10 cellular contexts compared by ENCODE assay signal in the genomic region with DNA sequence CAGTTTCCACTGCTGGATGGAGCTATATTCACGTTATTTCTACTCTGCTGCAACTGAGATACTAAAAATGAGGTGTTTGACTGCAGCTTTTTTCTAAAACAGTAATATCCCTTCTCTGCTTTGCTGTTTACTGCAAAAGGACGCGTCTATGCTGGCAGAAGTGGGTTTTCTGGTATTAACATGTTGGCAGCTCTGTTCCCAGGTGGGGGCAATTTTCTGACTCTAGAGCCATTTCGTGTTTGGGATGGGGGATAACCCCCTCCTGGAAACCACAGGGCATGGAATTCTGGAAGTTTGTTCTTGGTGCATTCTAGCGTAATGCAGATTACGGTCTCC. TPM values are rescaled to one million over a fixed set of nuclear protein-coding genes. Genes with fewer than 3 reads are reported as not detected.
DNase-seq lines count a peak whose midpoint lies in the region; ATAC-seq and TF ChIP-seq lines count a peak whose summit lies in the region.
"Had no signal": no experiment of that assay in that cellular context is flagged by ENCODE, and none has a peak within 500 bp of the region (broad histone marks: within the 10 kb centered on the region; RNA-seq: fewer than 3 reads in every experiment).

No MANE protein-coding gene starts in this region.

- H3K4ac ChIP-seq in trophoblast cell (ENCODE audit: low read depth, low read length): no peak overlapping the region

- peaks cover 14% of the 10 kb centered on the region for H3K27me3 Mint-ChIP-seq in endothelial cell (ENCODE audit: unreplicated experiment)

- intact Hi-C loops in Panc1 (cut with micrococcal nuclease; ENCODE audit: unreplicated experiment): no loop called here
- intact Hi-C loops in sigmoid colon (cut with DNase I): no loop called here

- no peak overlapping the region for H4K12ac ChIP-seq in trophoblast cell (ENCODE audit: low read depth, low read length)

- H3K27ac Mint-ChIP-seq in endothelial cell (ENCODE audit: unreplicated experiment): peak overlapping the region; percentile 92

- peak overlapping the region; percentile 60 for H3K4me3 ChIP-seq in GM06990 (replicated peaks; ENCODE audit: low read depth, low read length)
- H3K4me3 ChIP-seq in Panc1 (ENCODE audit: low read depth in 2 of 2, low read length in 2 of 2): no peak overlapping the region
- H3K4me3 ChIP-seq in sigmoid colon: peak overlapping the region in 1 of 4 donors; percentile 92
- H3K4me3 ChIP-seq in trophoblast cell (ENCODE audit: low read depth, low read length): no peak overlapping the region

- H3K9me3 Mint-ChIP-seq in endothelial cell (ENCODE audit: unreplicated experiment): no peaks in the 10 kb centered on the region

- H3K9ac ChIP-seq in trophoblast cell (ENCODE audit: low read length): no peak overlapping the region

- peaks cover 7% of the 10 kb centered on the region for H3K36me3 Mint-ChIP-seq in endothelial cell (ENCODE audit: low read depth, unreplicated experiment)

- ATAC-seq in Panc1 (no peak), GM18873 (IDR thresholded peaks at IDR 0.05; ENCODE audit: low FRiP score, unreplicated experiment) (no peak)
- ATAC-seq: esophagus mucosa had no signal

- no peak overlapping the region for H2BK5ac ChIP-seq in trophoblast cell (ENCODE audit: low read depth, low read length, poor library complexity)

- POLR2A ChIA-PET in Panc1 (lab: Charles Lee): no interaction called here

- no peak overlapping the region for H3K14ac ChIP-seq in trophoblast cell (ENCODE audit: low read length)

- H3K27ac ChIP-seq in Panc1 (ENCODE audit: low read length) (no peak overlapping the region), sigmoid colon (peak overlapping the region; percentile 82 to 86 (median 84)), trophoblast cell (ENCODE audit: low read depth, low read length) (no peak overlapping the region)

- H3K79me1 ChIP-seq in trophoblast cell (ENCODE audit: low read length): peaks cover 5% of the 10 kb centered on the region

- H3K4me1 ChIP-seq in Panc1 (ENCODE audit: control insufficient read depth, insufficient read depth, low read length): peaks cover 45% of the 10 kb centered on the region
- H3K4me1 ChIP-seq in sigmoid colon: peaks cover 0 to 93% (median 91%) of the 10 kb centered on the region in 4 donors
- H3K4me1 ChIP-seq in trophoblast cell (ENCODE audit: control insufficient read depth in 1 of 2, insufficient read depth in 2 of 2, low read length in 2 of 2): peaks cover 26 to 37% of the 10 kb centered on the region in 2 experiments

- 45 to 70% methylated on average over 6 of the region's 6 CpGs for WGBS in sigmoid colon, 2 donors
- no CpG with 5 or more reads among the region's 6 CpGs for WGBS in trophoblast cell (ENCODE audit: extremely low coverage, insufficient coverage, insufficient read length)

- no peak overlapping the region for H3K4me2 ChIP-seq in trophoblast cell (ENCODE audit: low read length)

- H3K9me3 ChIP-seq in Panc1 (ENCODE audit: control insufficient read depth, insufficient read depth, low read depth, low read length): no peaks in the 10 kb centered on the region
- no peaks in the 10 kb centered on the region for H3K9me3 ChIP-seq in sigmoid colon
- H3K9me3 ChIP-seq in trophoblast cell (ENCODE audit: insufficient read depth, low read depth, low read length): no peaks in the 10 kb centered on the region

- H2BK120ac ChIP-seq in trophoblast cell (ENCODE audit: insufficient read depth, low read length, poor library complexity): no peak overlapping the region

- TF ChIP-seq CTCF in GM06990 (IDR thresholded peaks at IDR 0.05; ENCODE audit: insufficient read depth, low read length, poor library complexity, severe bottlenecking): no peak
- no peak for TF ChIP-seq CTCF in Panc1 (IDR thresholded peaks at IDR 0.05)
- no peak for TF ChIP-seq CTCF in endothelial cell (IDR thresholded peaks at IDR 0.05; ENCODE audit: unreplicated experiment)
- no peak for TF ChIP-seq CTCF in sigmoid colon (IDR thresholded peaks at IDR 0.05)

- H2BK12ac ChIP-seq in trophoblast cell (ENCODE audit: low read length): no peak overlapping the region

- peak overlapping the region; percentile 87 for H3K4me3 Mint-ChIP-seq in endothelial cell (ENCODE audit: unreplicated experiment)

- no peak overlapping the region for H4K8ac ChIP-seq in trophoblast cell (ENCODE audit: low read depth, low read length)

- no peak overlapping the region for H4K91ac ChIP-seq in trophoblast cell (ENCODE audit: low read depth, low read length)

- no peak for TF ChIP-seq POLR2A in sigmoid colon (IDR thresholded peaks at IDR 0.05)

- CTCF ChIA-PET in Panc1 (lab: Charles Lee): interaction anchor here (0.5 kb wide), 1 partner anchor 185 kb away, joined by 6 read pairs; no protein-coding TSS in a partner anchor

- H3K18ac ChIP-seq in trophoblast cell (ENCODE audit: low read length): no peak overlapping the region

- no peak overlapping the region for H3K23ac ChIP-seq in trophoblast cell (ENCODE audit: low read length)

- H2AFZ ChIP-seq in trophoblast cell (ENCODE audit: insufficient read depth, low read length, poor library complexity): no peak overlapping the region

- in situ Hi-C loops in Panc1 (cut with HindIII; ENCODE audit: low pct_unique_long_range_greater_than_20kb, low sequenced_read_pairs): no loop called here

- H2AK5ac ChIP-seq in trophoblast cell (ENCODE audit: low read length): no peak overlapping the region

- TF ChIP-seq EP300 in sigmoid colon (IDR thresholded peaks at IDR 0.05): no peak

- BruUV-seq in Panc1 (replicated peaks; lab: Mats Ljungman, UMichigan): TSS peak; percentile 25

- H3K27me3 ChIP-seq in GM06990 (replicated peaks; ENCODE audit: control insufficient read depth, insufficient read depth, low read length) (no peaks in the 10 kb centered on the region), Panc1 (ENCODE audit: control insufficient read depth, insufficient read depth, low read length) (no peaks in the 10 kb centered on the region), sigmoid colon (no peaks in the 10 kb centered on the region), trophoblast cell (ENCODE audit: insufficient read depth, low read length) (no peaks in the 10 kb centered on the region)

- peaks cover 12% of the 10 kb centered on the region for H3K79me2 ChIP-seq in trophoblast cell (ENCODE audit: control insufficient read depth, insufficient read depth, low read length, poor library complexity)

- peaks cover 16% of the 10 kb centered on the region for H3K36me3 ChIP-seq in GM06990 (ENCODE audit: control insufficient read depth, insufficient read depth, low read length)
- H3K36me3 ChIP-seq in Panc1 (ENCODE audit: control insufficient read depth, insufficient read depth, low read length): no peaks in the 10 kb centered on the region; the same call in 1 of the 2 replicates
- peaks cover 0 to 5% (median 0%) of the 10 kb centered on the region in 4 donors for H3K36me3 ChIP-seq in sigmoid colon
- peaks cover 22 to 30% of the 10 kb centered on the region in 2 experiments for H3K36me3 ChIP-seq in trophoblast cell (ENCODE audit: control insufficient read depth in 1 of 2, insufficient read depth in 2 of 2, low read length in 2 of 2)

- peaks cover 63% of the 10 kb centered on the region for H3K4me1 Mint-ChIP-seq in endothelial cell (ENCODE audit: unreplicated experiment)

- no peak for DNase-seq in GM06990 (ENCODE audit: extremely low read depth, insufficient read length)
- no peak for DNase-seq in Panc1 (ENCODE audit: low read depth, low spot score)
- DNase-seq in endothelial cell (ENCODE audit: low spot score): no peak
- DNase-seq in sigmoid colon: no peak
- DNase-seq in putamen (ENCODE audit: low spot score): no peak
- DNase-seq in RKO (ENCODE audit: low spot score): no peak
- DNase-seq in trophoblast cell: no peak
- DNase-seq: midbrain had no signal

RNA-seq across cellular contexts. Expression of a gene that starts 4.9 kb away (rescaled TPM):
- 103 TPM for total RNA-seq in Panc1 (2021; ENCODE audit: unreplicated experiment)
- 192 TPM for polyA plus RNA-seq in Panc1 (2012; ENCODE audit: insufficient read length)
- 92.7 TPM for total RNA-seq in endothelial cell (ENCODE audit: unreplicated experiment)
- 10 to 100 TPM; 32.1 to 48.2 (median 38.9) TPM for total RNA-seq in sigmoid colon
- 100 to 1,000 TPM in 1 of 3 donors, 10 to 100 TPM in 2; 88.3 to 152 (median 92.0) TPM for polyA plus RNA-seq in sigmoid colon
- polyA plus RNA-seq in trophoblast cell (2013): 22.3 and 22.9 TPM in 2 replicates

RNA-seq across cellular contexts. Expression of a gene that starts 17.9 kb away (rescaled TPM):
- 76.5 TPM for total RNA-seq in Panc1 (2021; ENCODE audit: unreplicated experiment)
- 55.6 TPM for polyA plus RNA-seq in Panc1 (2012; ENCODE audit: insufficient read length)
- 65.1 TPM for total RNA-seq in endothelial cell (ENCODE audit: unreplicated experiment)
- 10 to 100 TPM; 23.9 to 45.7 (median 24.2) TPM for total RNA-seq in sigmoid colon
- 10 to 100 TPM in 2 of 3 donors, 1 to 10 TPM in 1; 9.0 to 42.2 (median 16.8) TPM for polyA plus RNA-seq in sigmoid colon
- 20.5 and 20.9 TPM in 2 replicates for polyA plus RNA-seq in trophoblast cell (2013)

RNA-seq across cellular contexts. Expression of a gene that starts 32.1 kb away (rescaled TPM):
- 79.8 TPM for total RNA-seq in Panc1 (2021; ENCODE audit: unreplicated experiment)
- 82.6 TPM for polyA plus RNA-seq in Panc1 (2012; ENCODE audit: insufficient read length)
- 7.3 TPM for total RNA-seq in endothelial cell (ENCODE audit: unreplicated experiment)
- 10 to 100 TPM; 20.0 to 37.7 (median 26.6) TPM for total RNA-seq in sigmoid colon
- polyA plus RNA-seq in sigmoid colon: 10 to 100 TPM; 15.6 to 39.0 (median 21.3) TPM
- 85.6 and 93.4 TPM in 2 replicates for polyA plus RNA-seq in trophoblast cell (2013)

Comparison
In these comparisons a context has a peak if more than half of its experiments do, and no peak if none do; other contexts are left out.
1. H3K27ac ChIP-seq: peak in sigmoid colon (4 of 4); none in Panc1 (single experiment) and trophoblast cell (single experiment).